ENCODE assay signal across 1 cellular context in the genomic region with DNA sequence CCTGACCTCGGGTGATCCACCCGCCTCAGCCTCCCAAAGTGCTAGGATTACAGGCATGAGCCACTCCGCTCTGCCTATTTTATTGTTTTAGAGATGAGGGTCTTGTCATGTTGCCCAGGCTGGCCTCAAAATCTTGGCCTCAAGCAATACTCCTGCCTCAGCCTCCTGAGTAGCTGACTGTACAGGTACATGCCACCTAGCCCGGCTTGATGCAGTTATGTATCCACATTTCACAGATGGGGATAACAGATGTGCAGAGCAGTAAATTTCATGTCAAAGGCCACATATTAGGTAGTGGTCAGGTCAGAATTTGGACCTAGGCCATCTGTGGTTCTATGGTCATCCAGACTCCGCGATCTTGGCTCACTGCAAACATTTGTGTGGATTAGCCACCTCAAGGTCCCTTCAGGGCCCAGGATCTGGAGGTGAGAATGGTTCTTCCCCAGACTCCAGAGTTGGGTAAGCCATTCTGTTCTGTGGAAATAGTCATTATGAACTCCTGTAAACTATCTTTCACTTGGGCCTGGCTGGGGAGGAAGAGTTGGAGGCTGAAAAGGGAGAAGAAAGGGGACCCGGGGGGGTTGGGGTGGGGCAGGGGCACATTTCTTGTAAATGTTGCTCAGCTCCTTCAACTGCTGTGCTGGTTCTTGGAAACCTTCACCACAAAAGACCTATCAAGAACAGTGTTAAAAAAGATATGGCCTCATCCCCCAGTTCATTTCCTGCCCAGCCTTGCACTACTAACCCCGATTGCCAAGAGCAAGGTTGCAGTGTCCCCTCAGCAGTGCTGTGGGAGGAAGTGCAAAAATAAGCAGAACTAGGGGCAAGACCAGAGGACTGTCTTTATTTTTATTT.
TF ChIP-seq lines count a peak whose summit lies in the region.

No MANE protein-coding gene starts in this region.

TF ChIP-seq in K562, 482 proteins besides CTCF, POLR2A, EP300 and RAD21 (continued from another document and continues in another):
- TF ChIP-seq THRB (CRISPR knock-in tag; conservative IDR thresholded peaks at IDR 0.05): no peak
- TF ChIP-seq MITF (IDR thresholded peaks at IDR 0.05): peak; percentile 54; the same call in 1 of the 2 replicates
- TF ChIP-seq, protein P1, sequence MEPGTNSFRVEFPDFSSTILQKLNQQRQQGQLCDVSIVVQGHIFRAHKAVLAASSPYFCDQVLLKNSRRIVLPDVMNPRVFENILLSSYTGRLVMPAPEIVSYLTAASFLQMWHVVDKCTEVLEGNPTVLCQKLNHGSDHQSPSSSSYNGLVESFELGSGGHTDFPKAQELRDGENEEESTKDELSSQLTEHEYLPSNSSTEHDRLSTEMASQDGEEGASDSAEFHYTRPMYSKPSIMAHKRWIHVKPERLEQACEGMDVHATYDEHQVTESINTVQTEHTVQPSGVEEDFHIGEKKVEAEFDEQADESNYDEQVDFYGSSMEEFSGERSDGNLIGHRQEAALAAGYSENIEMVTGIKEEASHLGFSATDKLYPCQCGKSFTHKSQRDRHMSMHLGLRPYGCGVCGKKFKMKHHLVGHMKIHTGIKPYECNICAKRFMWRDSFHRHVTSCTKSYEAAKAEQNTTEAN (CRISPR knock-in tag; IDR thresholded peaks at IDR 0.05): no peak; the same call in 1 of the 2 replicates
- no peak for TF ChIP-seq PCBP2 (IDR thresholded peaks at IDR 0.05; ENCODE audit: low read depth, low read length, poor library complexity, severe bottlenecking)
- peak; percentile 95 for TF ChIP-seq TCF3 (CRISPR knock-in tag; IDR thresholded peaks at IDR 0.05)
- 0 out of 2 replicates have a peak, but pooled peaks have one; percentile 48 for TF ChIP-seq ZNF224 (CRISPR knock-in tag; IDR thresholded peaks at IDR 0.05)
- 0 out of 2 replicates have a peak, but pooled peaks have one; percentile 13 for TF ChIP-seq ZFP1 (CRISPR knock-in tag; IDR thresholded peaks at IDR 0.05)
- no peak; the same call in 1 of the 2 replicates for TF ChIP-seq HDAC2 (IDR thresholded peaks at IDR 0.05)
- TF ChIP-seq HCFC1 (IDR thresholded peaks at IDR 0.05; ENCODE audit: low read depth, low read length): 0 out of 2 replicates have a peak, but pooled peaks have one; percentile 15
- TF ChIP-seq BHLHE40 (IDR thresholded peaks at IDR 0.05; ENCODE audit: low read length): peak; percentile 60; the same call in 1 of the 2 replicates
- TF ChIP-seq SP2 (IDR thresholded peaks at IDR 0.05; ENCODE audit: extremely low read depth, low read depth, low read length, poor library complexity, severe bottlenecking): no peak
- peak; percentile 87 for TF ChIP-seq ZBTB17 (CRISPR knock-in tag; IDR thresholded peaks at IDR 0.05)
- TF ChIP-seq POU5F1 (IDR thresholded peaks at IDR 0.05; ENCODE audit: borderline replicate concordance, low read depth, low read length, partially characterized antibody): no peak
- TF ChIP-seq FOXP4 (CRISPR knock-in tag; IDR thresholded peaks at IDR 0.05; ENCODE audit: borderline replicate concordance): 0 out of 2 replicates have a peak, but pooled peaks have one; percentile 54
- no peak; the same call in 1 of the 2 replicates for TF ChIP-seq CHD2 (IDR thresholded peaks at IDR 0.05; ENCODE audit: low read depth, low read length)
- TF ChIP-seq, protein P2, sequence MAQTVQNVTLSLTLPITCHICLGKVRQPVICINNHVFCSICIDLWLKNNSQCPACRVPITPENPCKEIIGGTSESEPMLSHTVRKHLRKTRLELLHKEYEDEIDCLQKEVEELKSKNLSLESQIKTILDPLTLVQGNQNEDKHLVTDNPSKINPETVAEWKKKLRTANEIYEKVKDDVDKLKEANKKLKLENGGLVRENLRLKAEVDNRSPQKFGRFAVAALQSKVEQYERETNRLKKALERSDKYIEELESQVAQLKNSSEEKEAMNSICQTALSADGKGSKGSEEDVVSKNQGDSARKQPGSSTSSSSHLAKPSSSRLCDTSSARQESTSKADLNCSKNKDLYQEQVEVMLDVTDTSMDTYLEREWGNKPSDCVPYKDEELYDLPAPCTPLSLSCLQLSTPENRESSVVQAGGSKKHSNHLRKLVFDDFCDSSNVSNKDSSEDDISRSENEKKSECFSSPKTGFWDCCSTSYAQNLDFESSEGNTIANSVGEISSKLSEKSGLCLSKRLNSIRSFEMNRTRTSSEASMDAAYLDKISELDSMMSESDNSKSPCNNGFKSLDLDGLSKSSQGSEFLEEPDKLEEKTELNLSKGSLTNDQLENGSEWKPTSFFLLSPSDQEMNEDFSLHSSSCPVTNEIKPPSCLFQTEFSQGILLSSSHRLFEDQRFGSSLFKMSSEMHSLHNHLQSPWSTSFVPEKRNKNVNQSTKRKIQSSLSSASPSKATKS (CRISPR knock-in tag; IDR thresholded peaks at IDR 0.05): 0 out of 2 replicates have a peak, but pooled peaks have one; percentile 6
- TF ChIP-seq ZNF41 (CRISPR knock-in tag; conservative IDR thresholded peaks at IDR 0.05): no peak; the same call in 1 of the 2 replicates
- TF ChIP-seq ZNF436 (CRISPR knock-in tag; IDR thresholded peaks at IDR 0.05): 0 out of 2 replicates have a peak, but pooled peaks have one; percentile 22
- no peak for TF ChIP-seq ZNF174 (CRISPR knock-in tag; IDR thresholded peaks at IDR 0.05)
- TF ChIP-seq, protein P3, sequence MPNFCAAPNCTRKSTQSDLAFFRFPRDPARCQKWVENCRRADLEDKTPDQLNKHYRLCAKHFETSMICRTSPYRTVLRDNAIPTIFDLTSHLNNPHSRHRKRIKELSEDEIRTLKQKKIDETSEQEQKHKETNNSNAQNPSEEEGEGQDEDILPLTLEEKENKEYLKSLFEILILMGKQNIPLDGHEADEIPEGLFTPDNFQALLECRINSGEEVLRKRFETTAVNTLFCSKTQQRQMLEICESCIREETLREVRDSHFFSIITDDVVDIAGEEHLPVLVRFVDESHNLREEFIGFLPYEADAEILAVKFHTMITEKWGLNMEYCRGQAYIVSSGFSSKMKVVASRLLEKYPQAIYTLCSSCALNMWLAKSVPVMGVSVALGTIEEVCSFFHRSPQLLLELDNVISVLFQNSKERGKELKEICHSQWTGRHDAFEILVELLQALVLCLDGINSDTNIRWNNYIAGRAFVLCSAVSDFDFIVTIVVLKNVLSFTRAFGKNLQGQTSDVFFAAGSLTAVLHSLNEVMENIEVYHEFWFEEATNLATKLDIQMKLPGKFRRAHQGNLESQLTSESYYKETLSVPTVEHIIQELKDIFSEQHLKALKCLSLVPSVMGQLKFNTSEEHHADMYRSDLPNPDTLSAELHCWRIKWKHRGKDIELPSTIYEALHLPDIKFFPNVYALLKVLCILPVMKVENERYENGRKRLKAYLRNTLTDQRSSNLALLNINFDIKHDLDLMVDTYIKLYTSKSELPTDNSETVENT (CRISPR knock-in tag; IDR thresholded peaks at IDR 0.05): no peak
- peak; percentile 11; the same call in 1 of the 2 replicates for TF ChIP-seq GMEB1 (CRISPR knock-in tag; IDR thresholded peaks at IDR 0.05)
- TF ChIP-seq SMARCC2 (IDR thresholded peaks at IDR 0.05; ENCODE audit: low read depth): peak; percentile 75
- TF ChIP-seq ZNF655 (CRISPR knock-in tag; IDR thresholded peaks at IDR 0.05): no peak
- no peak for TF ChIP-seq GTF3C2 (IDR thresholded peaks at IDR 0.05; ENCODE audit: borderline replicate concordance, extremely low read depth, insufficient read length)
- TF ChIP-seq FOXP1 (CRISPR knock-in tag; IDR thresholded peaks at IDR 0.05): no peak
- no peak for TF ChIP-seq TSC22D4 (tag; IDR thresholded peaks at IDR 0.05)
- no peak; the same call in 1 of the 2 replicates for TF ChIP-seq MEF2D (tag; conservative IDR thresholded peaks at IDR 0.05; ENCODE audit: low read depth)
- no peak for TF ChIP-seq RBM17 (IDR thresholded peaks at IDR 0.05; ENCODE audit: borderline replicate concordance, low read depth, low read length)
- no peak for TF ChIP-seq MTF1 (CRISPR knock-in tag; IDR thresholded peaks at IDR 0.05; ENCODE audit: borderline replicate concordance)
- no peak for TF ChIP-seq CBX8 (IDR thresholded peaks at IDR 0.05; ENCODE audit: borderline replicate concordance, extremely low read depth, low read depth, low read length, poor library complexity, severe bottlenecking)
- no peak for TF ChIP-seq POLR3A (IDR thresholded peaks at IDR 0.05; ENCODE audit: borderline replicate concordance, extremely low read depth, insufficient read depth, insufficient read length)
- TF ChIP-seq XRCC3 (IDR thresholded peaks at IDR 0.05): no peak
- no peak for TF ChIP-seq RFX5 (IDR thresholded peaks at IDR 0.05; ENCODE audit: low read depth, low read length)
- TF ChIP-seq CTBP1 (IDR thresholded peaks at IDR 0.05; ENCODE audit: borderline replicate concordance): peak; percentile 78; the same call in 1 of the 2 replicates
- peak; percentile 68 to 75; a peak in 3 of 4 replicates for TF ChIP-seq TEAD1 (CRISPR knock-in tag; IDR thresholded peaks at IDR 0.05)
- no peak for TF ChIP-seq ARID2 (IDR thresholded peaks at IDR 0.05)
- peak; percentile 38; the same call in 1 of the 2 replicates for TF ChIP-seq GATAD2B (IDR thresholded peaks at IDR 0.05; ENCODE audit: borderline replicate concordance)
- peak; percentile 73 for TF ChIP-seq CEBPB (tag; IDR thresholded peaks at IDR 0.05)
